17 cellular contexts compared by ENCODE assay signal in the genomic region with DNA sequence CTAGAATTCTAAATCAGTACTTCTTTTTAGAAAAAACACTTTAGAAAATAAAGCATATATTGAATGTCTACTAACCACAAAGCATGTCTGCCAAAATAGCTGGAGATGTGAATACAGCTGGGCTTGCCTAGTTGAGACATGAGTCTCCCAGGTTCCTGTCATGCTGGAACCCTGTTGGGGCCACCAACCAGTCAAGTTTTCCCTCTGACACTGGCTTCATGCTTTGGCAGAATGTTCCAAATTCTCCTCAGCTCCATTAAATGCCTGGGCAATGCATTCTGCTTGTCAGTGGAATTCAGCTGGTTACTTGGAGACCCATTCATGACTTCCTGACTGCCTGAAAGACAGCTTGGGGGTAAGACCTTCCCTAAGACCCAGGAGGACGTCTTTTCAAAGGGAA. TPM values are rescaled to one million over a fixed set of nuclear protein-coding genes. Genes with fewer than 3 reads are reported as not detected.
A peak's percentile ranks its signal among the peaks of the same experiment; 100 is the strongest.
DNase-seq lines count a peak whose midpoint lies in the region; ATAC-seq and TF ChIP-seq lines count a peak whose summit lies in the region.
"Had no signal": no experiment of that assay in that cellular context is flagged by ENCODE, and none has a peak within 500 bp of the region (broad histone marks: within the 10 kb centered on the region; RNA-seq: fewer than 3 reads in every experiment).

No MANE protein-coding gene starts in this region.

- TF ChIP-seq POLR2A in vagina (IDR thresholded peaks at IDR 0.05), result no peak

- ATAC-seq in left lung, result no peak
- no peak for ATAC-seq in GM18502 (IDR thresholded peaks at IDR 0.05; ENCODE audit: poor library complexity, unreplicated experiment)
- no peak for ATAC-seq in HG02588 (IDR thresholded peaks at IDR 0.05; ENCODE audit: unreplicated experiment)
- ATAC-seq: HCT116, psoas muscle had no signal

- no peak for TF ChIP-seq CTCF in left lung (IDR thresholded peaks at IDR 0.05)
- no peak for TF ChIP-seq CTCF in vagina (IDR thresholded peaks at IDR 0.05)

- no peaks in the 10 kb centered on the region for H3K27me3 Mint-ChIP-seq in activated naive CD8-positive, alpha-beta T cell
- H3K27me3 Mint-ChIP-seq in activated naive CD8-positive, alpha-beta T cell treated with anti-CD3 and anti-CD28 coated beads for 36 hours, result no peaks in the 10 kb centered on the region
- no peaks in the 10 kb centered on the region for H3K27me3 Mint-ChIP-seq in activated T-helper 1 cell treated with anti-CD3 and anti-CD28 coated beads, Interleukin-12 subunit alpha, Interleukin-12 subunit beta, Interleukin-2, Interleukin-4 antibody, amounts not matched to agents 30 ng/mL and 10 ng/mL and 1 ng/mL, durations not matched to agents 14 hours and 24 hours and 36 hours (ENCODE audit: insufficient read depth)

- intact Hi-C loops in activated T-helper 1 cell treated with anti-CD3 and anti-CD28 coated beads, Interleukin-12 subunit alpha, Interleukin-12 subunit beta, Interleukin-2, Interleukin-4 antibody, amounts not matched to agents 30 ng/mL and 10 ng/mL and 1 ng/mL, durations not matched to agents 14 hours and 24 hours and 36 hours (cut with micrococcal nuclease), result no loop called here
- intact Hi-C loops in left lung (cut with DNase I) (no loop called here), vagina (cut with DNase I) (no loop called here)

- no peaks in the 10 kb centered on the region for H3K9me3 Mint-ChIP-seq in activated naive CD8-positive, alpha-beta T cell (ENCODE audit: low read depth)
- no peaks in the 10 kb centered on the region for H3K9me3 Mint-ChIP-seq in activated naive CD8-positive, alpha-beta T cell treated with anti-CD3 and anti-CD28 coated beads for 36 hours
- H3K9me3 Mint-ChIP-seq in activated T-helper 1 cell treated with anti-CD3 and anti-CD28 coated beads, Interleukin-12 subunit alpha, Interleukin-12 subunit beta, Interleukin-2, Interleukin-4 antibody, amounts not matched to agents 30 ng/mL and 10 ng/mL and 1 ng/mL, durations not matched to agents 14 hours and 24 hours and 36 hours, result no peaks in the 10 kb centered on the region

- H3K36me3 ChIP-seq in left lung (peaks cover 0 to 16% of the 10 kb centered on the region in 2 donors), vagina (no peaks in the 10 kb centered on the region)
- H3K36me3 ChIP-seq: BE2C had no signal

- H3K9me3 ChIP-seq in left lung (no peaks in the 10 kb centered on the region), vagina (no peaks in the 10 kb centered on the region)
- H3K9me3 ChIP-seq: BE2C, esophagus muscularis mucosa, psoas muscle had no signal

- peaks cover 70% of the 10 kb centered on the region for H3K4me1 Mint-ChIP-seq in activated naive CD8-positive, alpha-beta T cell (ENCODE audit: low read depth)
- peaks cover 69% of the 10 kb centered on the region for H3K4me1 Mint-ChIP-seq in activated naive CD8-positive, alpha-beta T cell treated with anti-CD3 and anti-CD28 coated beads for 36 hours
- H3K4me1 Mint-ChIP-seq in activated T-helper 1 cell treated with anti-CD3 and anti-CD28 coated beads, Interleukin-12 subunit alpha, Interleukin-12 subunit beta, Interleukin-2, Interleukin-4 antibody, amounts not matched to agents 30 ng/mL and 10 ng/mL and 1 ng/mL, durations not matched to agents 14 hours and 24 hours and 36 hours (ENCODE audit: low read depth), result peaks cover 66% of the 10 kb centered on the region

- peaks cover 5% of the 10 kb centered on the region for H3K36me3 Mint-ChIP-seq in activated naive CD8-positive, alpha-beta T cell
- peaks cover 36% of the 10 kb centered on the region for H3K36me3 Mint-ChIP-seq in activated naive CD8-positive, alpha-beta T cell treated with anti-CD3 and anti-CD28 coated beads for 36 hours
- peaks cover 28% of the 10 kb centered on the region for H3K36me3 Mint-ChIP-seq in activated T-helper 1 cell treated with anti-CD3 and anti-CD28 coated beads, Interleukin-12 subunit alpha, Interleukin-12 subunit beta, Interleukin-2, Interleukin-4 antibody, amounts not matched to agents 30 ng/mL and 10 ng/mL and 1 ng/mL, durations not matched to agents 14 hours and 24 hours and 36 hours (ENCODE audit: low read depth)

- H3K4me3 Mint-ChIP-seq in activated naive CD8-positive, alpha-beta T cell, result no peak overlapping the region
- no peak overlapping the region for H3K4me3 Mint-ChIP-seq in activated naive CD8-positive, alpha-beta T cell treated with anti-CD3 and anti-CD28 coated beads for 36 hours
- H3K4me3 Mint-ChIP-seq in activated T-helper 1 cell treated with anti-CD3 and anti-CD28 coated beads, Interleukin-12 subunit alpha, Interleukin-12 subunit beta, Interleukin-2, Interleukin-4 antibody, amounts not matched to agents 30 ng/mL and 10 ng/mL and 1 ng/mL, durations not matched to agents 14 hours and 24 hours and 36 hours, result no peak overlapping the region

- H3K27me3 ChIP-seq in left lung (no peaks in the 10 kb centered on the region), vagina (no peaks in the 10 kb centered on the region)
- H3K27me3 ChIP-seq: esophagus muscularis mucosa had no signal

- H3K27ac ChIP-seq in left lung, result peak overlapping the region; percentile 10 to 98
- peak overlapping the region; percentile 3 for H3K27ac ChIP-seq in vagina
- H3K27ac ChIP-seq: psoas muscle had no signal

- H3K4me1 ChIP-seq in left lung, result peaks cover 14 to 99% of the 10 kb centered on the region in 2 donors
- H3K4me1 ChIP-seq in vagina, result peaks cover 40% of the 10 kb centered on the region
- H3K4me1 ChIP-seq: BE2C, psoas muscle had no signal

- H3K4me3 ChIP-seq in left lung, result no peak overlapping the region
- no peak overlapping the region for H3K4me3 ChIP-seq in vagina
- H3K4me3 ChIP-seq: esophagus muscularis mucosa, psoas muscle had no signal

- H3K27ac Mint-ChIP-seq in activated naive CD8-positive, alpha-beta T cell, result peak overlapping the region; percentile 58
- no peak overlapping the region for H3K27ac Mint-ChIP-seq in activated naive CD8-positive, alpha-beta T cell treated with anti-CD3 and anti-CD28 coated beads for 36 hours
- peak overlapping the region; percentile 41 for H3K27ac Mint-ChIP-seq in activated T-helper 1 cell treated with anti-CD3 and anti-CD28 coated beads, Interleukin-12 subunit alpha, Interleukin-12 subunit beta, Interleukin-2, Interleukin-4 antibody, amounts not matched to agents 30 ng/mL and 10 ng/mL and 1 ng/mL, durations not matched to agents 14 hours and 24 hours and 36 hours

- no peak for DNase-seq in activated naive CD8-positive, alpha-beta T cell treated with anti-CD3 and anti-CD28 coated beads for 36 hours
- no peak for DNase-seq in activated T-helper 1 cell treated with anti-CD3 and anti-CD28 coated beads, Interleukin-12 subunit alpha, Interleukin-12 subunit beta, Interleukin-2, Interleukin-4 antibody, amounts not matched to agents 30 ng/mL and 10 ng/mL and 1 ng/mL, durations not matched to agents 14 hours and 24 hours and 36 hours (ENCODE audit: low spot score)
- no peak for DNase-seq in left lung
- peak in 1 of 2 donors; percentile 84 for DNase-seq in vagina (ENCODE audit: extremely low spot score in 2 of 2)
- no peak for DNase-seq in ACHN
- DNase-seq: BE2C; caudate nucleus; mesendoderm; NCI-H1048; NCI-H510A; psoas muscle; stimulated activated CD4-positive, alpha-beta T cell treated with anti-CD3 and anti-CD28 coated beads, Interleukin-1b, Interleukin-23, amount 100 ng/mL, for 48 hours had no signal

- in situ Hi-C loops in ACHN (cut with HindIII; ENCODE audit: low pct_ligation_motif_present, low pct_unique_long_range_greater_than_20kb, low sequenced_read_pairs), result no loop called here

RNA-seq across cellular contexts. Expression of a gene that starts 14.5 kb away (rescaled TPM):
- 10 to 100 TPM; 47.3 to 48.2 TPM for total RNA-seq in activated naive CD8-positive, alpha-beta T cell treated with anti-CD3 and anti-CD28 coated beads for 36 hours
- 43.7 and 44.7 TPM in 2 replicates for total RNA-seq in activated T-helper 1 cell treated with anti-CD3 and anti-CD28 coated beads, Interleukin-12 subunit alpha, Interleukin-12 subunit beta, Interleukin-2, Interleukin-4 antibody, amounts not matched to agents 30 ng/mL and 10 ng/mL and 1 ng/mL, durations not matched to agents 14 hours and 24 hours and 36 hours
- total RNA-seq in left lung (10 to 100 TPM; 38.7 to 71.5 TPM), vagina (9.3 TPM)
